19 cellular contexts compared by ENCODE assay signal in genomic region chr12:116398193-116398592, GRCh38.
DNase-seq lines count a peak whose midpoint lies in the region; ATAC-seq, FAIRE-seq and TF ChIP-seq lines count a peak whose summit lies in the region.
"Had no signal": no experiment of that assay in that cellular context is flagged by ENCODE, and none has a peak within 500 bp of the region (broad histone marks: within the 10 kb centered on the region; RNA-seq: fewer than 3 reads in every experiment).

No MANE protein-coding gene starts in this region.

- in situ Hi-C loops in Panc1 (cut with HindIII; ENCODE audit: low pct_unique_long_range_greater_than_20kb, low sequenced_read_pairs): no loop called here

- no peak for FAIRE-seq in H54 (lab: Jason Lieb, UNC)
- FAIRE-seq: A549, D721Med, GM12891, GM19239 had no signal

- H3K4me1 ChIP-seq in Panc1 (ENCODE audit: control insufficient read depth, insufficient read depth, low read length): peaks cover 7% of the 10 kb centered on the region; the same call in 1 of the 2 replicates
- H3K4me1 ChIP-seq: A549, Caco-2 had no signal

- no peak for TF ChIP-seq POLR2A in H54 (IDR thresholded peaks at IDR 0.05; ENCODE audit: low read depth, low read length)

- TF ChIP-seq CTCF in Panc1 (IDR thresholded peaks at IDR 0.05): no peak

- CTCF ChIA-PET in Panc1 (lab: Charles Lee): no interaction called here

- H3K4me3 ChIP-seq in Panc1 (ENCODE audit: low read depth in 2 of 2, low read length in 2 of 2): no peak overlapping the region
- H3K4me3 ChIP-seq: A549; BLaER1 treated with 17β-estradiol and CSF1 and Interleukin-3, amounts not matched to agents 10 nM and 100 nM had no signal

- H3K36me3 ChIP-seq in Panc1 (ENCODE audit: control insufficient read depth, insufficient read depth, low read length): no peaks in the 10 kb centered on the region

- BruUV-seq in Panc1 (replicated peaks; lab: Mats Ljungman, UMichigan): no TSS peak

- intact Hi-C loops in Panc1 (cut with micrococcal nuclease; ENCODE audit: unreplicated experiment): no loop called here

- peaks cover 12% of the 10 kb centered on the region for H3K9me3 ChIP-seq in Panc1 (ENCODE audit: control insufficient read depth, insufficient read depth, low read depth, low read length)
- H3K9me3 ChIP-seq: Caco-2 had no signal

- no peaks in the 10 kb centered on the region for H3K27me3 ChIP-seq in Panc1 (ENCODE audit: control insufficient read depth, insufficient read depth, low read length)
- H3K27me3 ChIP-seq: BLaER1 treated with 17β-estradiol and CSF1 and Interleukin-3, amounts not matched to agents 10 nM and 100 nM had no signal

- DNase-seq in NCI-H82 (lab: John Stamatoyannopoulos, UW): peak; percentile 30
- DNase-seq in NCI-H82 treated with DMSO at 0.1 percent for 48 hours (lab: John Stamatoyannopoulos, UW; ENCODE audit: unreplicated experiment): no peak
- no peak for DNase-seq in Panc1 (ENCODE audit: low read depth, low spot score)
- DNase-seq in H54 (ENCODE audit: insufficient read length, low spot score): no peak
- no peak for DNase-seq in cerebellum (ENCODE audit: low spot score)
- DNase-seq: AML-193; Caco-2; Calu3; CD4-positive, alpha-beta T cell; CD8-positive, alpha-beta T cell; DMS79 treated with DMSO at 0.1 percent for 48 hours; GF-D8 had no signal

- peak overlapping the region; percentile 56; the same call in 1 of the 2 replicates for H3K27ac ChIP-seq in Panc1 (ENCODE audit: low read length)
- H3K27ac ChIP-seq: 22Rv1; BLaER1 treated with 17β-estradiol and CSF1 and Interleukin-3, amounts not matched to agents 10 nM and 100 nM; C4-2B had no signal

- no peak for ATAC-seq in Panc1
- ATAC-seq: A549; CD8-positive, alpha-beta T cell had no signal

- POLR2A ChIA-PET in Panc1 (lab: Charles Lee): no interaction called here
